ENCODE assay signal across 27 cellular contexts in the genomic region with DNA sequence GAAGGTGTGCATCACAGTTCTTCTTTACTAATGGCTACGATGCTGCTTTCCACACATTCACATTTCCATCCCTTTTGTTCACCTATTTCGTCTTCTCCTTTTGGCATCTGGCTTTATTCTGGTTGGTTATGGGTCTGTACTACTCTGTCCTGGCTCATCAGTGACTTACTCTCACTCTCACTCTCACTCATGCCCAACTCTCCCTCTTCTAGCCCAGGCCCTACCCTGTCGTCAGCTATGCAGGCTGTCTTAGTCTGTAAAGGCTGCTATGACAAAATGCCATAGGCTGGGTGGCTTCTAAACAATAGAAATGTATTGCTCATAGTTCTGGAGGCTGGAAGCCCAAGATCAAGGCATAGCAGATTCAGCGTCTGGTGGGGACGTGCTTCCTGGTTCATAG.
"Had no signal": no experiment of that assay in that cellular context is flagged by ENCODE, and none has a peak within 500 bp of the region (broad histone marks: within the 10 kb centered on the region; RNA-seq: fewer than 3 reads in every experiment).

No MANE protein-coding gene starts in this region.

- H3K4me3 ChIP-seq: esophagus muscularis mucosa, gastroesophageal sphincter, heart right ventricle, left lung, prostate gland, right atrium auricular region, smooth muscle cell, testis, tibial artery, upper lobe of left lung had no signal

- H3K27me3 ChIP-seq: esophagus muscularis mucosa, foreskin keratinocyte, gastroesophageal sphincter, heart right ventricle, left lung, right atrium auricular region, testis, tibial artery, upper lobe of left lung had no signal

- DNase-seq: cerebellar nuclear complex; cortex of kidney; foreskin keratinocyte; glutamatergic neuron; heart right ventricle; hippocampal formation; left cardiac atrium; left lung; mesendoderm; midbrain; naive thymus-derived CD8-positive, alpha-beta T cell; stimulated activated CD4-positive, alpha-beta T cell treated with anti-CD3 and anti-CD28 coated beads, Interleukin-12 subunit alpha, Interleukin-12 subunit beta, amount 100 ng/mL, for 4 hours; stimulated activated CD4-positive, alpha-beta T cell treated with anti-CD3 and anti-CD28 coated beads, Interleukin-1b, Interleukin-23, amount 100 ng/mL, for 48 hours; stimulated activated CD4-positive, alpha-beta T cell treated with anti-CD3 and anti-CD28 coated beads, Interleukin-4, amount 100 ng/mL, for 1 hour; stimulated activated CD8-positive, alpha-beta memory T cell treated with anti-CD3 and anti-CD28 coated beads, Interleukin-4, amount 100 ng/mL, for 48 hours; stimulated activated naive CD4-positive, alpha-beta T cell treated with Interleukin-2 at 50 U/mL for 16 hours; substantia nigra; testis; tibial artery; upper lobe of left lung had no signal

- H3K36me3 ChIP-seq: esophagus muscularis mucosa, heart right ventricle, left lung, prostate gland, right atrium auricular region had no signal

- H3K27me3 Mint-ChIP-seq: naive thymus-derived CD8-positive, alpha-beta T cell had no signal

- ATAC-seq: foreskin keratinocyte; gastroesophageal sphincter; heart right ventricle; left cardiac atrium; left lung; naive thymus-derived CD8-positive, alpha-beta T cell; sciatic nerve had no signal

- H3K27ac Mint-ChIP-seq: naive thymus-derived CD8-positive, alpha-beta T cell had no signal

- H3K9me3 ChIP-seq: gastroesophageal sphincter, left lung, prostate gland, testis, upper lobe of left lung had no signal

- H3K4me1 ChIP-seq: esophagus muscularis mucosa, foreskin keratinocyte, gastroesophageal sphincter, left lung, prostate gland, right atrium auricular region, testis had no signal

- H3K27ac ChIP-seq: epithelial cell of prostate, esophagus muscularis mucosa, foreskin keratinocyte, gastroesophageal sphincter, heart right ventricle, left lung, prostate gland, right atrium auricular region, testis, tibial artery had no signal

- H3K4me2 ChIP-seq: smooth muscle cell had no signal
